In the genomic region with DNA sequence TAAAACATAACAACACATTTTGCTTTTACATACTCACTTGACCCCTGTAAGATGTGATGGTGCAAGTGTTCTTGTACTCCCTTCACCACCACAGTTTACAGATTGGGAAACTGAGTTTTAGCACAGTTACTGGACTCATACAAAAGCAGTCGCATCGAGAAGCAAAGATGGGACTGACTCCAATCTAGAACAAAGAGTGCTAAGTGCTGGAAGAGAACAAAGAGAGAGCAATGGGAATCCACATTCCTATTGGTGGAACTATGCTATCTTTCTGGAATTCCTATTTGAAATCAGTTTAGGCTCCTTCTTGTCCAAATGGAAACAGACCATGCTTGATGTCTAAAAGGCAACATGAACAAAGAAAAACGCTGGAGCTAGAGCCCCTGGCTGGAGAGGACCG, we compare ENCODE assay signal across 23 cellular contexts. TPM values are rescaled to one million over a fixed set of nuclear protein-coding genes. Genes with fewer than 3 reads are reported as not detected.
"Had no signal": no experiment of that assay in that cellular context is flagged by ENCODE, and none has a peak within 500 bp of the region (broad histone marks: within the 10 kb centered on the region; RNA-seq: fewer than 3 reads in every experiment).

No MANE protein-coding gene starts in this region.

- H3K27ac ChIP-seq: ascending aorta, breast epithelium, lower lobe of right lung, ovary, right lobe of liver, tibial artery, vagina had no signal

- H3K9me3 ChIP-seq: ascending aorta, breast epithelium, lower lobe of right lung, ovary, right lobe of liver, tibial artery, vagina had no signal

- H3K36me3 Mint-ChIP-seq: natural killer cell, WTC11 had no signal

- H3K9me3 Mint-ChIP-seq: activated CD8-positive, alpha-beta T cell treated with anti-CD3 and anti-CD28 coated beads for 36 hours; activated naive CD4-positive, alpha-beta T cell treated with anti-CD3 and anti-CD28 coated beads for 36 hours; activated T-helper 17 cell treated with anti-CD3 and anti-CD28 coated beads, Interleukin-2, amount 50 U/mL, for 72 hours; natural killer cell; stimulated activated memory B cell treated with anti-CD40 and anti-IgM and Interleukin-4, amounts not matched to agents 10 μg/mL and 1 μg/mL and 100 μg/mL, for 72 hours; T-cell; WTC11 had no signal

- H3K27ac Mint-ChIP-seq: activated CD4-positive, alpha-beta T cell treated with anti-CD3 and anti-CD28 coated beads for 36 hours; activated CD8-positive, alpha-beta T cell treated with anti-CD3 and anti-CD28 coated beads for 36 hours; activated naive CD4-positive, alpha-beta T cell treated with anti-CD3 and anti-CD28 coated beads for 36 hours; stimulated activated memory B cell treated with anti-CD40 and anti-IgM and Interleukin-4, amounts not matched to agents 10 μg/mL and 1 μg/mL and 100 μg/mL, for 72 hours; WTC11 had no signal

- ATAC-seq: activated CD4-positive, alpha-beta T cell treated with anti-CD3 and anti-CD28 coated beads for 36 hours; activated CD8-positive, alpha-beta T cell treated with anti-CD3 and anti-CD28 coated beads for 36 hours; activated T-helper 17 cell treated with anti-CD3 and anti-CD28 coated beads, Interleukin-2, amount 50 U/mL, for 72 hours; esophagus mucosa; left cardiac atrium; lower lobe of right lung; natural killer cell; right lobe of liver; SK-N-SH treated with all-trans-retinoic acid at 6 μM for 48 hours; stimulated activated memory B cell treated with anti-CD40 and anti-IgM and Interleukin-4, amounts not matched to agents 10 μg/mL and 1 μg/mL and 100 μg/mL, for 72 hours; T-cell; WTC11 had no signal

- H3K36me3 ChIP-seq: ascending aorta, breast epithelium, lower lobe of right lung, ovary, right lobe of liver, tibial artery, vagina had no signal

- H3K4me3 Mint-ChIP-seq: activated CD4-positive, alpha-beta T cell treated with anti-CD3 and anti-CD28 coated beads for 36 hours; activated CD8-positive, alpha-beta T cell treated with anti-CD3 and anti-CD28 coated beads for 36 hours; activated naive CD4-positive, alpha-beta T cell treated with anti-CD3 and anti-CD28 coated beads for 36 hours; activated T-helper 17 cell treated with anti-CD3 and anti-CD28 coated beads, Interleukin-2, amount 50 U/mL, for 72 hours; natural killer cell; stimulated activated memory B cell treated with anti-CD40 and anti-IgM and Interleukin-4, amounts not matched to agents 10 μg/mL and 1 μg/mL and 100 μg/mL, for 72 hours; T-cell; WTC11 had no signal

- DNase-seq: activated CD4-positive, alpha-beta T cell treated with anti-CD3 and anti-CD28 coated beads for 36 hours; activated CD8-positive, alpha-beta T cell treated with anti-CD3 and anti-CD28 coated beads for 36 hours; activated naive CD4-positive, alpha-beta T cell treated with anti-CD3 and anti-CD28 coated beads for 36 hours; activated T-cell treated with anti-CD3 and anti-CD28 coated beads, Interleukin-2, amount 50 U/mL, for 1 hour; effector CD8-positive, alpha-beta T cell; left cardiac atrium; lower lobe of right lung; natural killer cell; ovary; right lobe of liver; small intestine; stimulated activated CD4-positive, alpha-beta T cell treated with anti-CD3 and anti-CD28 coated beads, Interleukin-4, amount 100 ng/mL, for 4 hours; T-cell; tibial artery had no signal

- H3K27me3 Mint-ChIP-seq: activated CD4-positive, alpha-beta T cell treated with anti-CD3 and anti-CD28 coated beads for 36 hours; activated CD8-positive, alpha-beta T cell treated with anti-CD3 and anti-CD28 coated beads for 36 hours; activated T-helper 17 cell treated with anti-CD3 and anti-CD28 coated beads, Interleukin-2, amount 50 U/mL, for 72 hours; stimulated activated memory B cell treated with anti-CD40 and anti-IgM and Interleukin-4, amounts not matched to agents 10 μg/mL and 1 μg/mL and 100 μg/mL, for 72 hours; T-cell had no signal

- H3K27me3 ChIP-seq: ascending aorta, breast epithelium, ovary, right lobe of liver, tibial artery, vagina had no signal

- H3K4me3 ChIP-seq: ascending aorta, breast epithelium, lower lobe of right lung, ovary, right lobe of liver, tibial artery, vagina had no signal

RNA-seq across cellular contexts. Expression of gene DRC3, which starts 9.6 kb away (rescaled TPM):
- total RNA-seq: mononuclear cell had no signal
